8 cellular contexts compared by ENCODE assay signal in genomic region chr2:95022309-95023221, GRCh38. TPM values are rescaled to one million over a fixed set of nuclear protein-coding genes. Genes with fewer than 3 reads are reported as not detected.
A peak's percentile ranks its signal among the peaks of the same experiment; 100 is the strongest.
DNase-seq lines count a peak whose midpoint lies in the region; TF ChIP-seq lines count a peak whose summit lies in the region.

No MANE protein-coding gene starts in this region.

- H3K4me2 ChIP-seq in H9 (ENCODE audit: insufficient read depth, insufficient read length, low read length) (no peak overlapping the region), Loucy (ENCODE audit: low read depth, low read length, poor library complexity, severe bottlenecking) (peak overlapping the region; percentile 72)

- H3K4ac ChIP-seq in H9 (ENCODE audit: low read depth, low read length) = no peak overlapping the region

- H2AFZ ChIP-seq in H9 (ENCODE audit: low read length) = no peak overlapping the region
- H2AFZ ChIP-seq in Loucy (ENCODE audit: low read length) = peak overlapping the region; percentile 50

- H2BK120ac ChIP-seq in H9 (ENCODE audit: low read depth, low read length, poor library complexity, severe bottlenecking) = no peak overlapping the region

- no peaks in the 10 kb centered on the region for H3F3A ChIP-seq in Loucy (ENCODE audit: low read depth)

- no peak overlapping the region for H4K5ac ChIP-seq in H9 (ENCODE audit: insufficient read length, low read depth, low read length)

- H3K4me1 Mint-ChIP-seq in H9 = peaks cover 40 to 50% of the 10 kb centered on the region in 2 experiments

- H2BK20ac ChIP-seq in H9 (ENCODE audit: low read depth, low read length, poor library complexity, severe bottlenecking) = no peak overlapping the region

- no peaks in the 10 kb centered on the region for H3K79me1 ChIP-seq in H9 (ENCODE audit: insufficient read depth, low read depth, low read length, poor library complexity, severe bottlenecking)

- no peak overlapping the region for H3K56ac ChIP-seq in H9 (ENCODE audit: insufficient read length, low read depth, low read length)

- H3K79me2 ChIP-seq in H9 (ENCODE audit: insufficient read depth, low read length) = no peaks in the 10 kb centered on the region
- H3K79me2 ChIP-seq in Loucy (ENCODE audit: insufficient read depth, low read length) = no peaks in the 10 kb centered on the region

- TF ChIP-seq CTCF in GM12801 (IDR thresholded peaks at IDR 0.05; ENCODE audit: extremely low read depth, insufficient read length) (peak; percentile 56), H9 (conservative IDR thresholded peaks at IDR 0.05) (peak; percentile 90), Loucy (conservative IDR thresholded peaks at IDR 0.05; ENCODE audit: low read length) (peak; percentile 91)

- H3K27ac Mint-ChIP-seq in H9 = no peak overlapping the region

- no peaks in the 10 kb centered on the region for H3K36me3 ChIP-seq in Loucy (ENCODE audit: insufficient read depth, low read length)

- peaks cover 8% of the 10 kb centered on the region for H3K23me2 ChIP-seq in H9 (ENCODE audit: insufficient read length, low read depth, low read length, poor library complexity, severe bottlenecking)

- no CpG with 5 or more reads among the region's 15 CpGs for WGBS in H9 (ENCODE audit: extremely low coverage, insufficient read length, low lambda C conversion rate)

- H4K91ac ChIP-seq in H9 (ENCODE audit: insufficient read length, low read depth, low read length) = no peak overlapping the region

- H3K36me3 Mint-ChIP-seq in H9 (ENCODE audit: insufficient read depth in 1 of 3, low read depth in 3 of 3) = no peaks in the 10 kb centered on the region; a peak in 1 of 7 replicates

- no peak overlapping the region for H3K18ac ChIP-seq in H9 (ENCODE audit: insufficient read length, low read depth, low read length)

- H4K20me1 ChIP-seq in H9 (ENCODE audit: control insufficient read depth, insufficient read depth, insufficient read length) (no peaks in the 10 kb centered on the region), Loucy (ENCODE audit: insufficient read depth, low read length, poor library complexity, severe bottlenecking) (no peaks in the 10 kb centered on the region)

- H3K4me3 ChIP-seq in Loucy (ENCODE audit: low read length, poor library complexity, severe bottlenecking) = peak overlapping the region; percentile 54

- H2AK5ac ChIP-seq in H9 (ENCODE audit: insufficient read length, low read length) = no peak overlapping the region

- peaks cover 38% of the 10 kb centered on the region for H3K27me3 ChIP-seq in H9 (ENCODE audit: insufficient read depth, low read length)
- H3K27me3 ChIP-seq in Loucy (ENCODE audit: insufficient read depth, low read length, poor library complexity, severe bottlenecking) = peaks cover 21% of the 10 kb centered on the region

- H3K4me1 ChIP-seq in H9 (ENCODE audit: insufficient read depth, low read length) = peaks cover 6% of the 10 kb centered on the region; the same call in 1 of the 2 replicates
- H3K4me1 ChIP-seq in Loucy (ENCODE audit: insufficient read depth, low read length, poor library complexity, severe bottlenecking) = peaks cover 2% of the 10 kb centered on the region

- H3T11ph ChIP-seq in H9 (ENCODE audit: low read length) = no peak overlapping the region

- no peak overlapping the region; the same call in 1 of the 2 replicates for H2BK15ac ChIP-seq in H9 (ENCODE audit: low read depth, low read length)

- H3K23ac ChIP-seq in H9 (ENCODE audit: insufficient read length, low read depth, low read length) = no peak overlapping the region

- no peak overlapping the region for H3K27ac ChIP-seq in H9 (ENCODE audit: insufficient read length, low read depth, low read length)

- DNase-seq in H9 (peak; percentile 75), SK-N-DZ (ENCODE audit: low spot score) (peak; percentile 57), glomerular visceral epithelial cell (ENCODE audit: extremely low spot score) (peak; percentile 77), putamen (ENCODE audit: low spot score) (peak; percentile 87), T1000 (lab: John Stamatoyannopoulos, UW) (no peak)
- peak; percentile 87 for DNase-seq in activated naive CD4-positive, alpha-beta T cell treated with Interleukin-2 at 50 U/mL for 16 hours

- no peak overlapping the region for H4K8ac ChIP-seq in H9 (replicated peaks; ENCODE audit: insufficient read length, low read depth, low read length)

- H3K9ac ChIP-seq in H9 (ENCODE audit: extremely low read depth, insufficient read length, low read length) = no peak overlapping the region
- H3K9ac ChIP-seq in Loucy (ENCODE audit: low read depth, low read length, poor library complexity, severe bottlenecking) = no peak overlapping the region

- no peak overlapping the region for H3K4me3 Mint-ChIP-seq in H9

- H3K9me2 ChIP-seq in Loucy (replicated peaks; ENCODE audit: low read depth, low read length) = no peaks in the 10 kb centered on the region

- H3K9me3 Mint-ChIP-seq in H9 = no peaks in the 10 kb centered on the region

- H3K14ac ChIP-seq in H9 (ENCODE audit: insufficient read depth, low read length) = no peak overlapping the region; the same call in 1 of the 2 replicates

- no peaks in the 10 kb centered on the region for H3K9me3 ChIP-seq in H9 (ENCODE audit: control insufficient read depth, low read depth, low read length)
- no peaks in the 10 kb centered on the region for H3K9me3 ChIP-seq in Loucy (ENCODE audit: insufficient read depth, low read depth, low read length)

- H3K27me3 Mint-ChIP-seq in H9 (ENCODE audit: low read depth) = peaks cover 78% of the 10 kb centered on the region

- no peak overlapping the region for H2BK5ac ChIP-seq in H9 (ENCODE audit: insufficient read length, low read length)

- H2BK12ac ChIP-seq in H9 (ENCODE audit: insufficient read length, low read depth, low read length) = no peak overlapping the region

RNA-seq across cellular contexts. Expression of gene MAL, which starts 2.9 kb away (rescaled TPM):
- not detected in 2 replicates for total RNA-seq in H9 (2021)
- polyA plus RNA-seq in SK-N-DZ (2014; cell fraction: cytosol; rRNA removed) = not detected in 2 replicates
- polyA plus RNA-seq in SK-N-DZ (2014; cell fraction: nucleus; rRNA removed) = not detected in 2 replicates
